ENCODE assay signal across 37 cellular contexts in the genomic region with DNA sequence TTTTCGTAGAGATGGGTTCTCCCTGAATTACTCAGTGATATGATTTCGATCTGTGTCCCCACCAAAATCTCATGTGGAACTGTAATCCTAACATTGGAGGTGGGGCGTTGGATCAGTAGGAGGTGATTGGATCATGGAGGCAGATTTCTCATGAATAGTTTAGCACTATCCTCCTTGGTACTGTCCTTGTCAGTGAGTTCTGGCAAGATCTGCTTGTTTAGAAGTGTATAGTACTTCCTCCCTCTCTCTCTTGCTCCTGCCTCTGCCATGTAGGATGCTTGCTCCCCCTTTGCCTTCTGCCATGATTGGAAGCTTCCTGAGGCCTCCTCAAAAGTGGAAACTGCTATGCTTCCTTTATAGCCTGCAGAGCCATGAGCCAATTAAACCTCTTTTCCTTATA.
"Had no signal": no experiment of that assay in that cellular context is flagged by ENCODE, and none has a peak within 500 bp of the region (broad histone marks: within the 10 kb centered on the region; RNA-seq: fewer than 3 reads in every experiment).

No MANE protein-coding gene starts in this region.

- H3K27ac ChIP-seq: adrenal gland, body of pancreas, brain microvascular endothelial cell, breast epithelium, VCaP had no signal

- H3K4me3 ChIP-seq: adrenal gland, body of pancreas, breast epithelium had no signal

- DNase-seq: activated B cell treated with CpG ODN at 0.5 μM for 24 hours; activated CD4-positive, alpha-beta memory T cell treated with anti-CD3 and anti-CD28 coated beads for 36 hours; activated CD4-positive, alpha-beta T cell treated with anti-CD3 and anti-CD28 coated beads for 4 hours; activated CD4-positive, alpha-beta T cell treated with anti-CD3 and anti-CD28 coated beads, Interleukin-2, amount 10 ng/mL, durations not matched to agents 24 days and 14 days; activated CD4-positive, alpha-beta T cell treated with anti-CD3 and anti-CD28 coated beads, Interleukin-2, amount 50 U/mL, for 1 hour; activated CD4-positive, alpha-beta T cell treated with anti-CD3 and anti-CD28 coated beads, Interleukin-2, amount 50 U/mL, for 4 hours; activated CD4-positive, CD25-positive, alpha-beta regulatory T cell treated with anti-CD3 and anti-CD28 coated beads, Interleukin-2, amount 50 U/mL, for 72 hours; activated CD8-positive, alpha-beta memory T cell treated with anti-CD3 and anti-CD28 coated beads, Interleukin-2, amount 50 U/mL, for 4 hours; activated CD8-positive, alpha-beta T cell treated with anti-CD3 and anti-CD28 coated beads for 36 hours; activated effector memory CD4-positive, alpha-beta T cell treated with Interleukin-2 at 50 U/mL for 16 hours; activated gamma-delta T cell treated with Interleukin-2 at 50 U/mL for 16 hours; activated naive CD4-positive, alpha-beta T cell; activated naive CD4-positive, alpha-beta T cell treated with anti-CD3 and anti-CD28 coated beads, Interleukin-2, amount 10 ng/mL, durations not matched to agents 7 days and 5 days; activated naive CD8-positive, alpha-beta T cell treated with anti-CD3 and anti-CD28 coated beads for 36 hours; activated T-cell treated with anti-CD3 and anti-CD28 coated beads for 4 hours; activated T-cell treated with anti-CD3 and anti-CD28 coated beads, Interleukin-2, amount 50 U/mL, for 1 hour; activated T-cell treated with anti-CD3 and anti-CD28 coated beads, Interleukin-2, amount 50 U/mL, for 4 hours; activated T-cell treated with anti-CD3 and anti-CD28 coated beads, Interleukin-2, amount 50 U/mL, for 72 hours; adrenal gland; amniotic stem cell; aorta; body of pancreas; brain microvascular endothelial cell; central memory CD4-positive, alpha-beta T cell; T-helper 1 cell; T-helper 2 cell; T-helper 9 cell had no signal

- H3K27ac Mint-ChIP-seq: activated B cell treated with CpG ODN at 0.5 μM for 24 hours; activated CD4-positive, alpha-beta memory T cell treated with anti-CD3 and anti-CD28 coated beads for 36 hours; activated CD4-positive, alpha-beta T cell treated with anti-CD3 and anti-CD28 coated beads, Interleukin-2, amount 10 ng/mL, durations not matched to agents 24 days and 14 days; activated CD8-positive, alpha-beta T cell treated with anti-CD3 and anti-CD28 coated beads for 36 hours; activated naive CD4-positive, alpha-beta T cell treated with anti-CD3 and anti-CD28 coated beads, Interleukin-2, amount 10 ng/mL, durations not matched to agents 7 days and 5 days; activated naive CD4-positive, alpha-beta T cell treated with anti-CD3 and anti-CD28 coated beads, Interleukin-2, amount 50 U/mL, for 72 hours; activated naive CD8-positive, alpha-beta T cell treated with anti-CD3 and anti-CD28 coated beads for 36 hours; activated T-cell treated with anti-CD3 and anti-CD28 coated beads, Interleukin-2, amount 50 U/mL, for 72 hours; activated T-helper 1 cell treated with anti-CD3 and anti-CD28 coated beads, Interleukin-12 subunit alpha, Interleukin-12 subunit beta, Interleukin-2, Interleukin-4 antibody, amounts not matched to agents 30 ng/mL and 10 ng/mL and 1 ng/mL, durations not matched to agents 14 hours and 24 hours and 36 hours; activated T-helper 2 cell treated with anti-CD3 and anti-CD28 coated beads, Interferon-gamma antibody, Interleukin-2, Interleukin-4, amounts not matched to agents 10 μg/mL and 5 μg/mL and 100 μg/mL, durations not matched to agents 14 hours and 24 hours and 36 hours; T-helper 1 cell treated with Interleukin-12 subunit alpha and Interleukin-12 subunit beta and Interleukin-4 antibody, amounts not matched to agents 30 μg/mL and 1 μg/mL, for 36 hours; T-helper 2 cell treated with Interferon-gamma antibody and Interleukin-4, amounts not matched to agents 5 μg/mL and 100 μg/mL, for 36 hours had no signal

- H3K27me3 Mint-ChIP-seq: activated B cell treated with CpG ODN at 0.5 μM for 24 hours; activated CD4-positive, alpha-beta memory T cell treated with anti-CD3 and anti-CD28 coated beads for 36 hours; activated CD4-positive, alpha-beta T cell treated with anti-CD3 and anti-CD28 coated beads, Interleukin-2, amount 10 ng/mL, durations not matched to agents 24 days and 14 days; activated CD8-positive, alpha-beta T cell treated with anti-CD3 and anti-CD28 coated beads for 36 hours; activated naive CD4-positive, alpha-beta T cell treated with anti-CD3 and anti-CD28 coated beads, Interleukin-2, amount 10 ng/mL, durations not matched to agents 7 days and 5 days; activated naive CD8-positive, alpha-beta T cell treated with anti-CD3 and anti-CD28 coated beads for 36 hours had no signal

- H3K4me1 ChIP-seq: adrenal gland, body of pancreas, breast epithelium had no signal

- H3K9me3 ChIP-seq: adrenal gland, body of pancreas, breast epithelium had no signal

- H3K9me3 Mint-ChIP-seq: activated B cell treated with CpG ODN at 0.5 μM for 24 hours; activated CD4-positive, alpha-beta memory T cell treated with anti-CD3 and anti-CD28 coated beads for 36 hours; activated CD4-positive, alpha-beta T cell treated with anti-CD3 and anti-CD28 coated beads, Interleukin-2, amount 10 ng/mL, durations not matched to agents 24 days and 14 days; activated CD8-positive, alpha-beta T cell treated with anti-CD3 and anti-CD28 coated beads for 36 hours; activated naive CD4-positive, alpha-beta T cell treated with anti-CD3 and anti-CD28 coated beads, Interleukin-2, amount 10 ng/mL, durations not matched to agents 7 days and 5 days; activated naive CD4-positive, alpha-beta T cell treated with anti-CD3 and anti-CD28 coated beads, Interleukin-2, amount 50 U/mL, for 72 hours; activated naive CD8-positive, alpha-beta T cell treated with anti-CD3 and anti-CD28 coated beads for 36 hours; activated T-cell treated with anti-CD3 and anti-CD28 coated beads, Interleukin-2, amount 50 U/mL, for 4 hours; activated T-cell treated with anti-CD3 and anti-CD28 coated beads, Interleukin-2, amount 50 U/mL, for 72 hours; activated T-helper 1 cell treated with anti-CD3 and anti-CD28 coated beads, Interleukin-12 subunit alpha, Interleukin-12 subunit beta, Interleukin-2, Interleukin-4 antibody, amounts not matched to agents 30 ng/mL and 10 ng/mL and 1 ng/mL, durations not matched to agents 14 hours and 24 hours and 36 hours; activated T-helper 2 cell treated with anti-CD3 and anti-CD28 coated beads, Interferon-gamma antibody, Interleukin-2, Interleukin-4, amounts not matched to agents 10 μg/mL and 5 μg/mL and 100 μg/mL, durations not matched to agents 14 hours and 24 hours and 36 hours; T-helper 1 cell treated with Interleukin-12 subunit alpha and Interleukin-12 subunit beta and Interleukin-4 antibody, amounts not matched to agents 30 μg/mL and 1 μg/mL, for 36 hours; T-helper 2 cell treated with Interferon-gamma antibody and Interleukin-4, amounts not matched to agents 5 μg/mL and 100 μg/mL, for 36 hours had no signal

- H3K36me3 ChIP-seq: adrenal gland, brain microvascular endothelial cell, breast epithelium had no signal

- H3K36me3 Mint-ChIP-seq: activated naive CD4-positive, alpha-beta T cell treated with anti-CD3 and anti-CD28 coated beads, Interleukin-2, amount 50 U/mL, for 72 hours had no signal

- H3K27me3 ChIP-seq: adrenal gland, body of pancreas, brain microvascular endothelial cell, breast epithelium had no signal

- FAIRE-seq: astrocyte, colon, TTC549 had no signal

- ATAC-seq: activated CD8-positive, alpha-beta T cell treated with anti-CD3 and anti-CD28 coated beads for 36 hours; activated naive CD4-positive, alpha-beta T cell treated with anti-CD3 and anti-CD28 coated beads, Interleukin-2, amount 50 U/mL, for 72 hours; activated T-cell treated with anti-CD3 and anti-CD28 coated beads, Interleukin-2, amount 50 U/mL, for 4 hours; activated T-cell treated with anti-CD3 and anti-CD28 coated beads, Interleukin-2, amount 50 U/mL, for 72 hours; body of pancreas had no signal

- H3K4me3 Mint-ChIP-seq: activated B cell treated with CpG ODN at 0.5 μM for 24 hours; activated CD4-positive, alpha-beta memory T cell treated with anti-CD3 and anti-CD28 coated beads for 36 hours; activated CD4-positive, alpha-beta T cell treated with anti-CD3 and anti-CD28 coated beads, Interleukin-2, amount 10 ng/mL, durations not matched to agents 24 days and 14 days; activated CD8-positive, alpha-beta T cell treated with anti-CD3 and anti-CD28 coated beads for 36 hours; activated naive CD4-positive, alpha-beta T cell treated with anti-CD3 and anti-CD28 coated beads, Interleukin-2, amount 10 ng/mL, durations not matched to agents 7 days and 5 days; activated naive CD8-positive, alpha-beta T cell treated with anti-CD3 and anti-CD28 coated beads for 36 hours; activated T-cell treated with anti-CD3 and anti-CD28 coated beads, Interleukin-2, amount 50 U/mL, for 4 hours; activated T-cell treated with anti-CD3 and anti-CD28 coated beads, Interleukin-2, amount 50 U/mL, for 72 hours; activated T-helper 1 cell treated with anti-CD3 and anti-CD28 coated beads, Interleukin-12 subunit alpha, Interleukin-12 subunit beta, Interleukin-2, Interleukin-4 antibody, amounts not matched to agents 30 ng/mL and 10 ng/mL and 1 ng/mL, durations not matched to agents 14 hours and 24 hours and 36 hours; T-helper 1 cell treated with Interleukin-12 subunit alpha and Interleukin-12 subunit beta and Interleukin-4 antibody, amounts not matched to agents 30 μg/mL and 1 μg/mL, for 36 hours; T-helper 2 cell treated with Interferon-gamma antibody and Interleukin-4, amounts not matched to agents 5 μg/mL and 100 μg/mL, for 36 hours had no signal
